In the genomic region with DNA sequence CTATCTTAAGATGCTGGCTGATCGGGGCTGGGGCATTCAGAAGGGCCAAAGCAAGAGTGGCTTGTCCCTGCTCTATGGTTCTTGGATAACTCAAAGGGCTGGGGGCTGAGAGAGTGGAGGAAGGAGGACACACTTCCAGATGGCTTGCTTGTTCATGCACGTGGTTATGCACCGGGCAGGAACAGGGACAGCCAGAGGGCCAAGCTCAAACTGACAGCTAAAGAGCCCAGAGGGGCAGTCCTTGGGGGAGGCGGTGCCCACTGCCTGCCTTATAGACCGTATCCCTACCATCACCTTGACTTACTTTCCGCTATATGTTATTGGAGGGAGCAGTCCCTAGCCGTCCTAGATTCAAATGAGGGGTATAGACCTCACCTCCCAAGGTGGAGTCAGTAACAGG, we compare ENCODE assay signal across 27 cellular contexts.
"Had no signal": no experiment of that assay in that cellular context is flagged by ENCODE, and none has a peak within 500 bp of the region (broad histone marks: within the 10 kb centered on the region; RNA-seq: fewer than 3 reads in every experiment).

No MANE protein-coding gene starts in this region.

- H3K36me3 ChIP-seq: brain microvascular endothelial cell had no signal

- H3K9me3 Mint-ChIP-seq: activated B cell treated with CpG ODN at 0.5 μM for 24 hours had no signal

- ATAC-seq: activated CD8-positive, alpha-beta T cell treated with anti-CD3 and anti-CD28 coated beads for 36 hours; activated T-cell treated with anti-CD3 and anti-CD28 coated beads, Interleukin-2, amount 50 U/mL, for 72 hours; Panc1; Right ventricle myocardium inferior; T-cell had no signal

- H3K27me3 ChIP-seq: brain microvascular endothelial cell had no signal

- H3K4me1 Mint-ChIP-seq: activated B cell treated with CpG ODN at 0.5 μM for 24 hours; activated naive CD8-positive, alpha-beta T cell treated with anti-CD3 and anti-CD28 coated beads for 36 hours; T-cell had no signal

- H3K4me3 ChIP-seq: SK-N-MC had no signal

- DNase-seq: activated B cell treated with CpG ODN at 0.5 μM for 24 hours; activated CD4-positive, alpha-beta T cell treated with anti-CD3 and anti-CD28 coated beads for 1 hour; activated CD8-positive, alpha-beta memory T cell treated with anti-CD3 and anti-CD28 coated beads, Interleukin-2, amount 50 U/mL, for 4 hours; activated CD8-positive, alpha-beta T cell treated with anti-CD3 and anti-CD28 coated beads for 36 hours; activated gamma-delta T cell treated with Interleukin-2 at 50 U/mL for 16 hours; activated naive CD4-positive, alpha-beta T cell treated with anti-CD3 and anti-CD28 coated beads, Interleukin-2, amount 10 ng/mL, durations not matched to agents 7 days and 5 days; activated naive CD8-positive, alpha-beta T cell treated with anti-CD3 and anti-CD28 coated beads for 36 hours; activated T-cell treated with anti-CD3 and anti-CD28 coated beads, Interleukin-2, amount 50 U/mL, for 72 hours; brain microvascular endothelial cell; caudate nucleus; Karpas-422; NCI-H1105 treated with DMSO at 0.1 percent for 48 hours; NCI-H1436 treated with DMSO at 0.1 percent for 48 hours; NCI-H187; NCI-H2081; NCI-H510A treated with DMSO at 0.1 percent for 48 hours; NCI-H69; NK-92 treated with Interleukin-12 subunit alpha and Interleukin-12 subunit beta, amount 100 ng/mL, for 24 hours; OCI-M1; RPMI8226; T-cell; T-helper 2 cell; T1000 had no signal

- H3K36me3 Mint-ChIP-seq: activated naive CD8-positive, alpha-beta T cell treated with anti-CD3 and anti-CD28 coated beads for 36 hours; T-cell had no signal

- H3K27ac Mint-ChIP-seq: activated B cell treated with CpG ODN at 0.5 μM for 24 hours; activated CD8-positive, alpha-beta T cell treated with anti-CD3 and anti-CD28 coated beads for 36 hours; activated naive CD4-positive, alpha-beta T cell treated with anti-CD3 and anti-CD28 coated beads, Interleukin-2, amount 10 ng/mL, durations not matched to agents 7 days and 5 days; activated naive CD8-positive, alpha-beta T cell treated with anti-CD3 and anti-CD28 coated beads for 36 hours; activated T-cell treated with anti-CD3 and anti-CD28 coated beads, Interleukin-2, amount 50 U/mL, for 72 hours; activated T-helper 2 cell treated with anti-CD3 and anti-CD28 coated beads, Interferon-gamma antibody, Interleukin-2, Interleukin-4, amounts not matched to agents 10 μg/mL and 5 μg/mL and 100 μg/mL, durations not matched to agents 14 hours and 24 hours and 36 hours; T-cell had no signal

- H3K4me3 Mint-ChIP-seq: activated B cell treated with CpG ODN at 0.5 μM for 24 hours; activated CD8-positive, alpha-beta T cell treated with anti-CD3 and anti-CD28 coated beads for 36 hours; activated naive CD4-positive, alpha-beta T cell treated with anti-CD3 and anti-CD28 coated beads, Interleukin-2, amount 10 ng/mL, durations not matched to agents 7 days and 5 days; activated naive CD8-positive, alpha-beta T cell treated with anti-CD3 and anti-CD28 coated beads for 36 hours; activated T-cell treated with anti-CD3 and anti-CD28 coated beads, Interleukin-2, amount 50 U/mL, for 72 hours; T-cell had no signal

- H3K27ac ChIP-seq: brain microvascular endothelial cell, SK-N-MC had no signal

- H3K27me3 Mint-ChIP-seq: activated B cell treated with CpG ODN at 0.5 μM for 24 hours; activated naive CD4-positive, alpha-beta T cell treated with anti-CD3 and anti-CD28 coated beads, Interleukin-2, amount 10 ng/mL, durations not matched to agents 7 days and 5 days had no signal
